In genomic region chr1:3274972-3275371, GRCh38 we compare ENCODE assay signal across 25 cellular contexts.
DNase-seq lines count a peak whose midpoint lies in the region; ATAC-seq and TF ChIP-seq lines count a peak whose summit lies in the region.
"Had no signal": no experiment of that assay in that cellular context is flagged by ENCODE, and none has a peak within 500 bp of the region (broad histone marks: within the 10 kb centered on the region; RNA-seq: fewer than 3 reads in every experiment).

No MANE protein-coding gene starts in this region.

- intact Hi-C loops in thyroid gland (cut with DNase I): no loop called here

- DNase-seq in NCI-H748 (lab: John Stamatoyannopoulos, UW; ENCODE audit: unreplicated experiment) (peak; percentile 67), NCI-H748 treated with DMSO at 0.1 percent for 48 hours (lab: John Stamatoyannopoulos, UW) (no peak), SJSA1 (ENCODE audit: low read depth in 1 of 2, low spot score in 2 of 2) (no peak), thyroid gland (peak in 1 of 2 donors; percentile 19), GM13977 (ENCODE audit: low spot score) (no peak), midbrain (lab: John Stamatoyannopoulos, UW) (no peak)
- DNase-seq: activated CD4-positive, alpha-beta T cell treated with anti-CD3 and anti-CD28 coated beads for 1 hour; activated CD8-positive, alpha-beta memory T cell treated with anti-CD3 and anti-CD28 coated beads, Interleukin-2, amount 50 U/mL, for 48 hours; activated CD8-positive, alpha-beta T cell treated with anti-CD3 and anti-CD28 coated beads for 36 hours; activated naive CD4-positive, alpha-beta T cell treated with anti-CD3 and anti-CD28 coated beads, Interleukin-2, amount 10 ng/mL, durations not matched to agents 7 days and 5 days; Calu3; colonic mucosa; effector memory CD8-positive, alpha-beta T cell; erythroblast; mesendoderm; NCI-H187 treated with DMSO at 0.1 percent for 48 hours; NCI-H2171 treated with DMSO at 0.1 percent for 48 hours; NCI-H510A; PC-9; stimulated activated naive B cell treated with anti-CD40 and anti-IgM and Interleukin-4, amounts not matched to agents 10 μg/mL and 1 μg/mL and 100 μg/mL, for 72 hours had no signal

- no peak for TF ChIP-seq POLR2A in thyroid gland (IDR thresholded peaks at IDR 0.05)

- no peak overlapping the region for H3K4me3 ChIP-seq in SJSA1
- no peak overlapping the region for H3K4me3 ChIP-seq in thyroid gland (replicated peaks in 1 of 3)
- H3K4me3 ChIP-seq: colonic mucosa, PC-9 had no signal

- H3K27me3 ChIP-seq in SJSA1 (replicated peaks) (no peaks in the 10 kb centered on the region), layer of hippocampus (ENCODE audit: control insufficient read depth, insufficient read depth, low read length) (peaks cover 2% of the 10 kb centered on the region), thyroid gland (no peaks in the 10 kb centered on the region)
- H3K27me3 ChIP-seq: colonic mucosa, neutrophil had no signal

- H3K4me1 ChIP-seq in SJSA1 (replicated peaks): peaks cover 19% of the 10 kb centered on the region
- H3K4me1 ChIP-seq in thyroid gland: peaks cover 41 to 49% of the 10 kb centered on the region in 2 donors
- H3K4me1 ChIP-seq: colonic mucosa had no signal

- TF ChIP-seq CTCF in thyroid gland (IDR thresholded peaks at IDR 0.05) (no peak), GM13977 (IDR thresholded peaks at IDR 0.05; ENCODE audit: extremely low read depth, insufficient read depth, missing control alignments) (no peak)

- WGBS in thyroid gland, 2 donors: 89 to 94% methylated on average over 12 of the region's 12 CpGs

- no peaks in the 10 kb centered on the region for H3K36me3 ChIP-seq in SJSA1
- H3K36me3 ChIP-seq in thyroid gland: no peaks in the 10 kb centered on the region
- H3K36me3 ChIP-seq: colonic mucosa, neutrophil had no signal

- H3K27ac ChIP-seq in SJSA1: peak overlapping the region; percentile 71
- H3K27ac ChIP-seq in layer of hippocampus (ENCODE audit: low read depth, low read length): peak overlapping the region; percentile 75
- peak overlapping the region; percentile 67 to 88 (median 72) for H3K27ac ChIP-seq in thyroid gland
- H3K27ac ChIP-seq: colonic mucosa, neutrophil, PC-9 had no signal

- ATAC-seq in HG02970 (IDR thresholded peaks at IDR 0.05; ENCODE audit: low FRiP score, unreplicated experiment): no peak
- ATAC-seq: activated CD8-positive, alpha-beta T cell treated with anti-CD3 and anti-CD28 coated beads for 36 hours; effector memory CD8-positive, alpha-beta T cell; HCT116; left lobe of liver; stimulated activated naive B cell treated with anti-CD40 and anti-IgM and Interleukin-4, amounts not matched to agents 10 μg/mL and 1 μg/mL and 100 μg/mL, for 72 hours had no signal

- in situ Hi-C loops in GM13977 (cut with MboI; ENCODE audit: low pct_unique_long_range_greater_than_20kb, low sequenced_read_pairs, unreplicated experiment): no loop called here

- H3K9me3 ChIP-seq in SJSA1 (replicated peaks) (no peaks in the 10 kb centered on the region), thyroid gland (no peaks in the 10 kb centered on the region)
- H3K9me3 ChIP-seq: colonic mucosa, neutrophil had no signal
